Comparison of ENCODE assay signal across 2 cellular contexts in the genomic region with DNA sequence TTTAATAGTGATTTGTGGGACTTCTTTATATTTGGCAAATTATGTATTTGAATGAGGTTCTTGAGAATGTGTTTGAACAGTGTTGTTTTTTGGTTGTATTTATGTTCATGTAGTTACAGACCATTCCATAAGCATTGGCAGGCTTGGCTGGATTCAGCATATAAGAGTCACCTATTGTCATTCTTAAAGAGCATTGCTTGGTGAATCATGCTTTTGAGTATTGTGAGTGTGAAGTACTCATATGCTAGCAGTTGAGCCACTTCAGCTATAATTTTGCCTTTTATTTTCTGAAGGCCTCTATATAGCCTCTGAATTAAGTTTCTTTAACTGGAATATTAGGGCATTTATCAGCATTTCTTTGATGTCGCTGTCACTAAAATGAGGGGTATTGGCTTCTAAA.
TF ChIP-seq lines count a peak whose summit lies in the region.

No MANE protein-coding gene starts in this region.

TF ChIP-seq in GM23338, 12 proteins besides CTCF, POLR2A, EP300 and RAD21:
- no peak for TF ChIP-seq ZNF462 (CRISPR knock-in tag; IDR thresholded peaks at IDR 0.05)
- TF ChIP-seq ETS1 (IDR thresholded peaks at IDR 0.05) = no peak
TF ChIP-seq in GM23338: peak in this region for 0.

TF ChIP-seq in WTC11, 78 proteins besides CTCF, POLR2A, EP300 and RAD21 (continued from another document):
- TF ChIP-seq ZNF425 (CRISPR knock-in tag; conservative IDR thresholded peaks at IDR 0.05) (no peak), KAT7 (CRISPR knock-in tag; IDR thresholded peaks at IDR 0.05; ENCODE audit: borderline replicate concordance) (no peak)
TF ChIP-seq in WTC11: peak in this region for 0.
